10 cellular contexts compared by ENCODE assay signal in the genomic region with DNA sequence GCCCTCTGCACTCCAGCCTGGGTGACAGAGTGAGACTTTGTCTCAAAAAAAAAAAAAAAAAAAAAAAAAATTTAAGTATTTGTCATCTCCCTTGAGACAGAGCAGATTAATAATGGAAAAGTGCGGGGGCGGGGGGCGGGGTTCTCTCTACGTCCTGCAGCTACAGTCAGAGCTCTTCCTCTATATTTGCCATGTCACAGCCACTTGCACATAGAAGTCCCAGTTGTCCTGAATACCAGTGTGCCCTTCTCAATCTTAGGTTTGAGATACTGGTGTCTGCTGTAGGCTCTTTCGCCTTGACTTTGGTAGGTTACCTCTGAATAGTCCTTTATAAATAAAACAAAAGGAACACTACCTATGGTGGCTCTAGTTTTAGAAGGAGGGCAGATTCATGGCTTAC.
A peak's percentile ranks its signal among the peaks of the same experiment; 100 is the strongest.
DNase-seq lines count a peak whose midpoint lies in the region; ATAC-seq, FAIRE-seq and TF ChIP-seq lines count a peak whose summit lies in the region.
"Had no signal": no experiment of that assay in that cellular context is flagged by ENCODE, and none has a peak within 500 bp of the region (broad histone marks: within the 10 kb centered on the region; RNA-seq: fewer than 3 reads in every experiment).

No MANE protein-coding gene starts in this region.

- intact Hi-C loops in endothelial cell of umbilical vein (cut with micrococcal nuclease), result loop anchor here (10.0 kb wide), 1 partner anchor 569 kb away; a partner anchor contains a TSS
- intact Hi-C loops in sigmoid colon (cut with DNase I), result no loop called here
- intact Hi-C loops in ovary (cut with DNase I), result no loop called here

- H3K9me1 ChIP-seq in endothelial cell of umbilical vein (replicated peaks; ENCODE audit: control insufficient read depth, extremely low read depth, insufficient read depth, low read length), result no peaks in the 10 kb centered on the region

- no peak overlapping the region for H3K9ac ChIP-seq in endothelial cell of umbilical vein (replicated peaks; ENCODE audit: extremely low read depth, insufficient read depth, low read length)
- H3K9ac ChIP-seq: parathyroid adenoma had no signal

- DNase-seq in LHCN-M2 (ENCODE audit: low read depth), result peak; percentile 68
- peak; percentile 23 for DNase-seq in endothelial cell of umbilical vein (ENCODE audit: low read depth, low spot score)
- no peak for DNase-seq in sigmoid colon
- no peak for DNase-seq in ovary
- DNase-seq: foreskin melanocyte had no signal

- no peak overlapping the region for H3K27ac ChIP-seq in endothelial cell of umbilical vein (ENCODE audit: insufficient read depth, low read depth, low read length)
- H3K27ac ChIP-seq in sigmoid colon, result peak overlapping the region in 3 of 4 donors; percentile 12 to 61 (median 57)
- no peak overlapping the region for H3K27ac ChIP-seq in ovary
- H3K27ac ChIP-seq: parathyroid adenoma had no signal

- BruUV-seq in endothelial cell of umbilical vein (replicated peaks; lab: Mats Ljungman, UMichigan), result no TSS peak

- WGBS in sigmoid colon, 2 donors, result 65 to 77% methylated on average over 5 of the region's 5 CpGs
- WGBS in ovary, 3 donors, result 59 to 65% (median 63%) methylated on average over 5 of the region's 5 CpGs

- TF ChIP-seq POLR2A in endothelial cell of umbilical vein (IDR thresholded peaks at IDR 0.05; ENCODE audit: low read depth, low read length), result no peak
- no peak for TF ChIP-seq POLR2A in sigmoid colon (IDR thresholded peaks at IDR 0.05)
- TF ChIP-seq POLR2A in ovary (IDR thresholded peaks at IDR 0.05), result no peak

- dilution Hi-C loops in endothelial cell of umbilical vein (cut with MboI; ENCODE audit: extremely low pct_ligation_motif_present, low sequenced_read_pairs), result no loop called here

- H3K4me1 ChIP-seq in endothelial cell of umbilical vein (ENCODE audit: control insufficient read depth, extremely low read depth, insufficient read depth, low read length) (peaks cover 62% of the 10 kb centered on the region), sigmoid colon (peaks cover 0 to 56% (median 25%) of the 10 kb centered on the region in 4 donors), ovary (ENCODE audit: insufficient read depth) (peaks cover 3% of the 10 kb centered on the region)
- H3K4me1 ChIP-seq: parathyroid adenoma had no signal

- FAIRE-seq in endothelial cell of umbilical vein (lab: Jason Lieb, UNC), result no peak

- H3K79me2 ChIP-seq in endothelial cell of umbilical vein (ENCODE audit: control insufficient read depth, insufficient read depth, low read length), result no peaks in the 10 kb centered on the region
- H3K79me2 ChIP-seq: parathyroid adenoma had no signal

- no peaks in the 10 kb centered on the region for H3K36me3 ChIP-seq in endothelial cell of umbilical vein (ENCODE audit: control insufficient read depth in 2 of 2, extremely low read depth in 1 of 2, insufficient read depth in 2 of 2, low read length in 2 of 2)
- no peaks in the 10 kb centered on the region for H3K36me3 ChIP-seq in sigmoid colon
- no peaks in the 10 kb centered on the region for H3K36me3 ChIP-seq in ovary

- TF ChIP-seq EP300 in sigmoid colon (IDR thresholded peaks at IDR 0.05) (no peak), ovary (IDR thresholded peaks at IDR 0.05) (no peak)

- H2AFZ ChIP-seq in endothelial cell of umbilical vein (ENCODE audit: low read depth, low read length), result no peak overlapping the region
- H2AFZ ChIP-seq: parathyroid adenoma had no signal

- H3K27me3 ChIP-seq in endothelial cell of umbilical vein (ENCODE audit: control insufficient read depth in 2 of 2, insufficient read depth in 2 of 2, low read length in 2 of 2) (no peaks in the 10 kb centered on the region), sigmoid colon (no peaks in the 10 kb centered on the region), ovary (no peaks in the 10 kb centered on the region)

- POLR2A ChIA-PET in endothelial cell of umbilical vein (lab: Charles Lee), result interaction anchor here (0.7 kb wide), 1 partner anchor 568 kb away, joined by 6 read pairs; a partner anchor contains a TSS

- H3K9me3 ChIP-seq in endothelial cell of umbilical vein (replicated peaks; ENCODE audit: control insufficient read depth, insufficient read depth, low read length), result no peaks in the 10 kb centered on the region
- no peaks in the 10 kb centered on the region for H3K9me3 ChIP-seq in sigmoid colon
- no peaks in the 10 kb centered on the region for H3K9me3 ChIP-seq in ovary

- no peaks in the 10 kb centered on the region for H4K20me1 ChIP-seq in endothelial cell of umbilical vein (replicated peaks; ENCODE audit: control insufficient read depth, extremely low read depth, insufficient read depth, low read length)

- CTCF ChIA-PET in endothelial cell of umbilical vein (lab: Charles Lee), result interaction anchor here (0.6 to 2.6 kb wide), 2 partner anchors 71 to 81 kb away, joined by 3 to 8 read pairs; no protein-coding TSS in a partner anchor

- ATAC-seq in GM18909 (IDR thresholded peaks at IDR 0.05; ENCODE audit: poor library complexity, unreplicated experiment) (peak; percentile 61), GM19328 (IDR thresholded peaks at IDR 0.05; ENCODE audit: unreplicated experiment) (no peak), GM21381 (IDR thresholded peaks at IDR 0.05; ENCODE audit: unreplicated experiment) (no peak), GM21576 (IDR thresholded peaks at IDR 0.05; ENCODE audit: unreplicated experiment) (no peak)

- no peak for TF ChIP-seq CTCF in endothelial cell of umbilical vein (IDR thresholded peaks at IDR 0.05; ENCODE audit: extremely low read depth in 1 of 2, insufficient read depth in 1 of 2, low read depth in 1 of 2, low read length in 2 of 2)
- no peak for TF ChIP-seq CTCF in sigmoid colon (IDR thresholded peaks at IDR 0.05)
- no peak for TF ChIP-seq CTCF in ovary (IDR thresholded peaks at IDR 0.05)

- H3K4me2 ChIP-seq in endothelial cell of umbilical vein (ENCODE audit: insufficient read depth, low read length), result no peak overlapping the region

- H3K4me3 ChIP-seq in endothelial cell of umbilical vein (replicated peaks in 1 of 3; ENCODE audit: insufficient read depth in 1 of 3, low read depth in 1 of 3, low read length in 3 of 3) (no peak overlapping the region), sigmoid colon (no peak overlapping the region), ovary (no peak overlapping the region)

TF ChIP-seq in endothelial cell of umbilical vein, 7 proteins besides CTCF, POLR2A, EP300 and RAD21:
- TF ChIP-seq POLR2AphosphoS5 (IDR thresholded peaks at IDR 0.05; ENCODE audit: insufficient read depth, low read depth, low read length) (no peak), GATA2 (IDR thresholded peaks at IDR 0.05; ENCODE audit: insufficient read depth, insufficient read length, low read depth, low read length) (no peak), FOS (IDR thresholded peaks at IDR 0.05; ENCODE audit: borderline replicate concordance, insufficient read depth, low read length) (no peak), JUN (IDR thresholded peaks at IDR 0.05; ENCODE audit: borderline replicate concordance, insufficient read depth, insufficient read length, low read depth) (no peak), EZH2 (IDR thresholded peaks at IDR 0.05; ENCODE audit: borderline replicate concordance, low read depth, low read length, severe bottlenecking) (no peak), MYC (IDR thresholded peaks at IDR 0.05; ENCODE audit: low read depth, low read length) (no peak)
- TF ChIP-seq, protein P1, sequence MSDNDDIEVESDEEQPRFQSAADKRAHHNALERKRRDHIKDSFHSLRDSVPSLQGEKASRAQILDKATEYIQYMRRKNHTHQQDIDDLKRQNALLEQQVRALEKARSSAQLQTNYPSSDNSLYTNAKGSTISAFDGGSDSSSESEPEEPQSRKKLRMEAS (IDR thresholded peaks at IDR 0.05; ENCODE audit: insufficient read depth, insufficient read length), result no peak

Comparison
In these comparisons a context has a peak if more than half of its experiments do, and no peak if none do; other contexts are left out.
1. DNase-seq: peak in LHCN-M2 (single experiment) and endothelial cell of umbilical vein (single experiment); none in sigmoid colon (single experiment) and ovary (0 of 5).
2. H3K27ac ChIP-seq: peak in sigmoid colon (3 of 4); none in endothelial cell of umbilical vein (single experiment) and ovary (0 of 2).